Comparison of ENCODE assay signal across 1 cellular context in genomic region chr13:110845520-110845919, GRCh38.
A peak's percentile ranks its signal among the peaks of the same experiment; 100 is the strongest.
TF ChIP-seq lines count a peak whose summit lies in the region.

No MANE protein-coding gene starts in this region.

TF ChIP-seq in K562, 482 proteins besides CTCF, POLR2A, EP300 and RAD21 (continued from another document):
- TF ChIP-seq ATF3 (IDR thresholded peaks at IDR 0.05): peak; percentile 57
- TF ChIP-seq ATF3 (CRISPR knock-in tag; conservative IDR thresholded peaks at IDR 0.05): no peak
TF ChIP-seq in K562: peak in this region for 2.
